Comparison of ENCODE assay signal across 1 cellular context in the genomic region with DNA sequence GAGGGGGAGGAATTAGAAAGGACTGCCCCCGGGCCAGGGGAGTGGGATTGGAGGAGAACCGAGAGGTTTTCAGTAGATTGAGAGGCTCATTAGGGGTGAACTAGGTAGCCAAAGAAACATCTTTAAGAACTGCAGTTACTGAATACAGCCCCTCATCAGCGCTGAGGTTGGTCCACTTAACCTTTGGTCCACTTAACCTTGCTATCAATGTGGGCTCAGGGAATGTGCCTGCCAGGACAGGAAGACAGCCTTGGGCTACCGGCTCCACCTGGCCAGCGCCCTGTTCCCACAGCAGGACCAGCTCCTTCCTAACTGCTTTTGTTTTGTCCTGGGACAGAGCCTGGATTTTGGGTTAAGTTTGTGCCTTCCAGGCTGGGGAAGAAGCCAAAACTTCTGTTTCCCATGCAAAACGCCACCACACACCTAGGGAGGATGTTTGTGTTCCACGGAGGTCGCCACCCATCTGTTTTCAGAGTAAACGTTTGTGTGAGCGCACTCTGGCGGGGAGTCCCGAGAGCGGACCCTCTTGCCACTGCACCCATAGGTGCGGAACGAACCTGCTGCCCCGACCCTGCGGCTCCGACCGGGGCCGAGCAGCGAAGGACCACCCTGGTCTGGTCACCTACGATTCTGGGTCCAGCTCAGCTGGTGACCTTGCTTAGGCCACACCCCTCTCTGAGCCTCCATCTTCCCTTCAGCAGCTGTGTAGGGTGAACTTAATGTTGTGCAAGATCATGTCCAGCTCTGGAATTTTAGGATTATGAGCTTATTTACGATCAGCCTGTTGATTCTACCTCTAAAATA.
TF ChIP-seq lines count a peak whose summit lies in the region.

No MANE protein-coding gene starts in this region.

TF ChIP-seq in HepG2, 621 proteins besides CTCF, POLR2A, EP300 and RAD21 (continued from another document and continues in another):
- TF ChIP-seq, protein P1, sequence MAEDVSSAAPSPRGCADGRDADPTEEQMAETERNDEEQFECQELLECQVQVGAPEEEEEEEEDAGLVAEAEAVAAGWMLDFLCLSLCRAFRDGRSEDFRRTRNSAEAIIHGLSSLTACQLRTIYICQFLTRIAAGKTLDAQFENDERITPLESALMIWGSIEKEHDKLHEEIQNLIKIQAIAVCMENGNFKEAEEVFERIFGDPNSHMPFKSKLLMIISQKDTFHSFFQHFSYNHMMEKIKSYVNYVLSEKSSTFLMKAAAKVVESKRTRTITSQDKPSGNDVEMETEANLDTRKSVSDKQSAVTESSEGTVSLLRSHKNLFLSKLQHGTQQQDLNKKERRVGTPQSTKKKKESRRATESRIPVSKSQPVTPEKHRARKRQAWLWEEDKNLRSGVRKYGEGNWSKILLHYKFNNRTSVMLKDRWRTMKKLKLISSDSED (CRISPR knock-in tag; IDR thresholded peaks at IDR 0.05), result no peak
- no peak for TF ChIP-seq TBP (CRISPR knock-in tag; IDR thresholded peaks at IDR 0.05)
- 0 out of 2 replicates have a peak, but pooled peaks have one; percentile 79 for TF ChIP-seq ZNF567 (CRISPR knock-in tag; IDR thresholded peaks at IDR 0.05; ENCODE audit: borderline replicate concordance)
- no peak for TF ChIP-seq ZSCAN30 (CRISPR knock-in tag; IDR thresholded peaks at IDR 0.05)
- no peak for TF ChIP-seq ZNF24 (IDR thresholded peaks at IDR 0.05)
- no peak for TF ChIP-seq SMAD3 (CRISPR knock-in tag; IDR thresholded peaks at IDR 0.05)
- TF ChIP-seq BCL6 (CRISPR knock-in tag; IDR thresholded peaks at IDR 0.05), result 0 out of 2 replicates have a peak, but pooled peaks have one; percentile 18
- TF ChIP-seq, protein P2, sequence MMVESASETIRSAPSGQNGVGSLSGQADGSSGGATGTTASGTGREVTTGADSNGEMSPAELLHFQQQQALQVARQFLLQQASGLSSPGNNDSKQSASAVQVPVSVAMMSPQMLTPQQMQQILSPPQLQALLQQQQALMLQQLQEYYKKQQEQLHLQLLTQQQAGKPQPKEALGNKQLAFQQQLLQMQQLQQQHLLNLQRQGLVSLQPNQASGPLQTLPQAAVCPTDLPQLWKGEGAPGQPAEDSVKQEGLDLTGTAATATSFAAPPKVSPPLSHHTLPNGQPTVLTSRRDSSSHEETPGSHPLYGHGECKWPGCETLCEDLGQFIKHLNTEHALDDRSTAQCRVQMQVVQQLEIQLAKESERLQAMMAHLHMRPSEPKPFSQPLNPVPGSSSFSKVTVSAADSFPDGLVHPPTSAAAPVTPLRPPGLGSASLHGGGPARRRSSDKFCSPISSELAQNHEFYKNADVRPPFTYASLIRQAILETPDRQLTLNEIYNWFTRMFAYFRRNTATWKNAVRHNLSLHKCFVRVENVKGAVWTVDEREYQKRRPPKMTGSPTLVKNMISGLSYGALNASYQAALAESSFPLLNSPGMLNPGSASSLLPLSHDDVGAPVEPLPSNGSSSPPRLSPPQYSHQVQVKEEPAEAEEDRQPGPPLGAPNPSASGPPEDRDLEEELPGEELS (CRISPR knock-in tag; IDR thresholded peaks at IDR 0.05), result peak; percentile 73
- TF ChIP-seq, protein P3, sequence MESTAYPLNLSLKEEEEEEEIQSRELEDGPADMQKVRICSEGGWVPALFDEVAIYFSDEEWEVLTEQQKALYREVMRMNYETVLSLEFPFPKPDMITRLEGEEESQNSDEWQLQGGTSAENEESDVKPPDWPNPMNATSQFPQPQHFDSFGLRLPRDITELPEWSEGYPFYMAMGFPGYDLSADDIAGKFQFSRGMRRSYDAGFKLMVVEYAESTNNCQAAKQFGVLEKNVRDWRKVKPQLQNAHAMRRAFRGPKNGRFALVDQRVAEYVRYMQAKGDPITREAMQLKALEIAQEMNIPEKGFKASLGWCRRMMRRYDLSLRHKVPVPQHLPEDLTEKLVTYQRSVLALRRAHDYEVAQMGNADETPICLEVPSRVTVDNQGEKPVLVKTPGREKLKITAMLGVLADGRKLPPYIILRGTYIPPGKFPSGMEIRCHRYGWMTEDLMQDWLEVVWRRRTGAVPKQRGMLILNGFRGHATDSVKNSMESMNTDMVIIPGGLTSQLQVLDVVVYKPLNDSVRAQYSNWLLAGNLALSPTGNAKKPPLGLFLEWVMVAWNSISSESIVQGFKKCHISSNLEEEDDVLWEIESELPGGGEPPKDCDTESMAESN (CRISPR knock-in tag; conservative IDR thresholded peaks at IDR 0.05), result no peak
- TF ChIP-seq ZNF562 (CRISPR knock-in tag; IDR thresholded peaks at IDR 0.05; ENCODE audit: borderline replicate concordance), result no peak
- TF ChIP-seq ZNF75D (CRISPR knock-in tag; IDR thresholded peaks at IDR 0.05; ENCODE audit: borderline replicate concordance), result no peak
- no peak for TF ChIP-seq ZFP82 (CRISPR knock-in tag; IDR thresholded peaks at IDR 0.05; ENCODE audit: borderline replicate concordance)
- TF ChIP-seq XRCC5 (optimal IDR thresholded peaks at IDR 0.05; ENCODE audit: low read length), result peak; percentile 95
- no peak for TF ChIP-seq ZNF282 (IDR thresholded peaks at IDR 0.05; ENCODE audit: partially characterized antibody)
- TF ChIP-seq ZNF879 (CRISPR knock-in tag; IDR thresholded peaks at IDR 0.05), result no peak
- no peak for TF ChIP-seq CREB1 (IDR thresholded peaks at IDR 0.05)
- no peak for TF ChIP-seq CREB1 (CRISPR knock-in tag; IDR thresholded peaks at IDR 0.05)
- no peak for TF ChIP-seq ZNF7 (CRISPR knock-in tag; IDR thresholded peaks at IDR 0.05)
- TF ChIP-seq, protein P4, sequence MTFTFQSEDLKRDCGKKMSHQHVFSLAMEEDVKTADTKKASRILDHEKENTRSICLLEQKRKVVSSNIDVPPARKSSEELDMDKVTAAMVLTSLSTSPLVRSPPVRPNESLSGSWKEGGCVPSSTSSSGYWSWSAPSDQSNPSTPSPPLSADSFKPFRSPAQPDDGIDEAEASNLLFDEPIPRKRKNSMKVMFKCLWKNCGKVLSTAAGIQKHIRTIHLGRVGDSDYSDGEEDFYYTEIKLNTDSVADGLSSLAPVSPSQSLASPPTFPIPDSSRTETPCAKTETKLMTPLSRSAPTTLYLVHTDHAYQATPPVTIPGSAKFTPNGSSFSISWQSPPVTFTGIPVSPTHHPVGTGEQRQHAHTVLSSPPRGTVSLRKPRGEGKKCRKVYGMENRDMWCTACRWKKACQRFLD (CRISPR knock-in tag; IDR thresholded peaks at IDR 0.05; ENCODE audit: borderline replicate concordance), result no peak
- no peak for TF ChIP-seq ATM (IDR thresholded peaks at IDR 0.05; ENCODE audit: borderline replicate concordance)
- TF ChIP-seq, protein P5, sequence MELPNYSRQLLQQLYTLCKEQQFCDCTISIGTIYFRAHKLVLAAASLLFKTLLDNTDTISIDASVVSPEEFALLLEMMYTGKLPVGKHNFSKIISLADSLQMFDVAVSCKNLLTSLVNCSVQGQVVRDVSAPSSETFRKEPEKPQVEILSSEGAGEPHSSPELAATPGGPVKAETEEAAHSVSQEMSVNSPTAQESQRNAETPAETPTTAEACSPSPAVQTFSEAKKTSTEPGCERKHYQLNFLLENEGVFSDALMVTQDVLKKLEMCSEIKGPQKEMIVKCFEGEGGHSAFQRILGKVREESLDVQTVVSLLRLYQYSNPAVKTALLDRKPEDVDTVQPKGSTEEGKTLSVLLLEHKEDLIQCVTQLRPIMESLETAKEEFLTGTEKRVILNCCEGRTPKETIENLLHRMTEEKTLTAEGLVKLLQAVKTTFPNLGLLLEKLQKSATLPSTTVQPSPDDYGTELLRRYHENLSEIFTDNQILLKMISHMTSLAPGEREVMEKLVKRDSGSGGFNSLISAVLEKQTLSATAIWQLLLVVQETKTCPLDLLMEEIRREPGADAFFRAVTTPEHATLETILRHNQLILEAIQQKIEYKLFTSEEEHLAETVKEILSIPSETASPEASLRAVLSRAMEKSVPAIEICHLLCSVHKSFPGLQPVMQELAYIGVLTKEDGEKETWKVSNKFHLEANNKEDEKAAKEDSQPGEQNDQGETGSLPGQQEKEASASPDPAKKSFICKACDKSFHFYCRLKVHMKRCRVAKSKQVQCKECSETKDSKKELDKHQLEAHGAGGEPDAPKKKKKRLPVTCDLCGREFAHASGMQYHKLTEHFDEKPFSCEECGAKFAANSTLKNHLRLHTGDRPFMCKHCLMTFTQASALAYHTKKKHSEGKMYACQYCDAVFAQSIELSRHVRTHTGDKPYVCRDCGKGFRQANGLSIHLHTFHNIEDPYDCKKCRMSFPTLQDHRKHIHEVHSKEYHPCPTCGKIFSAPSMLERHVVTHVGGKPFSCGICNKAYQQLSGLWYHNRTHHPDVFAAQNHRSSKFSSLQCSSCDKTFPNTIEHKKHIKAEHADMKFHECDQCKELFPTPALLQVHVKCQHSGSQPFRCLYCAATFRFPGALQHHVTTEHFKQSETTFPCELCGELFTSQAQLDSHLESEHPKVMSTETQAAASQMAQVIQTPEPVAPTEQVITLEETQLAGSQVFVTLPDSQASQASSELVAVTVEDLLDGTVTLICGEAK (IDR thresholded peaks at IDR 0.05), result no peak
- TF ChIP-seq, protein P5 (CRISPR knock-in tag; IDR thresholded peaks at IDR 0.05), result no peak
- no peak for TF ChIP-seq MXD4 (CRISPR knock-in tag; IDR thresholded peaks at IDR 0.05)
- TF ChIP-seq MAZ (IDR thresholded peaks at IDR 0.05; ENCODE audit: borderline replicate concordance, low read depth, low read length), result no peak
- TF ChIP-seq MAZ (CRISPR knock-in tag; IDR thresholded peaks at IDR 0.05; ENCODE audit: low read depth), result 0 out of 2 replicates have a peak, but pooled peaks have one; percentile 38
- TF ChIP-seq, protein P6, sequence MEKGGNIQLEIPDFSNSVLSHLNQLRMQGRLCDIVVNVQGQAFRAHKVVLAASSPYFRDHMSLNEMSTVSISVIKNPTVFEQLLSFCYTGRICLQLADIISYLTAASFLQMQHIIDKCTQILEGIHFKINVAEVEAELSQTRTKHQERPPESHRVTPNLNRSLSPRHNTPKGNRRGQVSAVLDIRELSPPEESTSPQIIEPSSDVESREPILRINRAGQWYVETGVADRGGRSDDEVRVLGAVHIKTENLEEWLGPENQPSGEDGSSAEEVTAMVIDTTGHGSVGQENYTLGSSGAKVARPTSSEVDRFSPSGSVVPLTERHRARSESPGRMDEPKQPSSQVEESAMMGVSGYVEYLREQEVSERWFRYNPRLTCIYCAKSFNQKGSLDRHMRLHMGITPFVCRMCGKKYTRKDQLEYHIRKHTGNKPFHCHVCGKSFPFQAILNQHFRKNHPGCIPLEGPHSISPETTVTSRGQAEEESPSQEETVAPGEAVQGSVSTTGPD (CRISPR knock-in tag; IDR thresholded peaks at IDR 0.05), result no peak
- TF ChIP-seq ADNP (CRISPR knock-in tag; IDR thresholded peaks at IDR 0.05), result no peak
- TF ChIP-seq, protein P7, sequence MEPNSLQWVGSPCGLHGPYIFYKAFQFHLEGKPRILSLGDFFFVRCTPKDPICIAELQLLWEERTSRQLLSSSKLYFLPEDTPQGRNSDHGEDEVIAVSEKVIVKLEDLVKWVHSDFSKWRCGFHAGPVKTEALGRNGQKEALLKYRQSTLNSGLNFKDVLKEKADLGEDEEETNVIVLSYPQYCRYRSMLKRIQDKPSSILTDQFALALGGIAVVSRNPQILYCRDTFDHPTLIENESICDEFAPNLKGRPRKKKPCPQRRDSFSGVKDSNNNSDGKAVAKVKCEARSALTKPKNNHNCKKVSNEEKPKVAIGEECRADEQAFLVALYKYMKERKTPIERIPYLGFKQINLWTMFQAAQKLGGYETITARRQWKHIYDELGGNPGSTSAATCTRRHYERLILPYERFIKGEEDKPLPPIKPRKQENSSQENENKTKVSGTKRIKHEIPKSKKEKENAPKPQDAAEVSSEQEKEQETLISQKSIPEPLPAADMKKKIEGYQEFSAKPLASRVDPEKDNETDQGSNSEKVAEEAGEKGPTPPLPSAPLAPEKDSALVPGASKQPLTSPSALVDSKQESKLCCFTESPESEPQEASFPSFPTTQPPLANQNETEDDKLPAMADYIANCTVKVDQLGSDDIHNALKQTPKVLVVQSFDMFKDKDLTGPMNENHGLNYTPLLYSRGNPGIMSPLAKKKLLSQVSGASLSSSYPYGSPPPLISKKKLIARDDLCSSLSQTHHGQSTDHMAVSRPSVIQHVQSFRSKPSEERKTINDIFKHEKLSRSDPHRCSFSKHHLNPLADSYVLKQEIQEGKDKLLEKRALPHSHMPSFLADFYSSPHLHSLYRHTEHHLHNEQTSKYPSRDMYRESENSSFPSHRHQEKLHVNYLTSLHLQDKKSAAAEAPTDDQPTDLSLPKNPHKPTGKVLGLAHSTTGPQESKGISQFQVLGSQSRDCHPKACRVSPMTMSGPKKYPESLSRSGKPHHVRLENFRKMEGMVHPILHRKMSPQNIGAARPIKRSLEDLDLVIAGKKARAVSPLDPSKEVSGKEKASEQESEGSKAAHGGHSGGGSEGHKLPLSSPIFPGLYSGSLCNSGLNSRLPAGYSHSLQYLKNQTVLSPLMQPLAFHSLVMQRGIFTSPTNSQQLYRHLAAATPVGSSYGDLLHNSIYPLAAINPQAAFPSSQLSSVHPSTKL (CRISPR knock-in tag; IDR thresholded peaks at IDR 0.05), result peak; percentile 50; the same call in 1 of the 2 replicates
- TF ChIP-seq MXI1 (IDR thresholded peaks at IDR 0.05; ENCODE audit: borderline replicate concordance, low read depth, low read length), result no peak
